1 cellular context compared by ENCODE assay signal in genomic region chr10:71229726-71230655, GRCh38.
TF ChIP-seq lines count a peak whose summit lies in the region.

No MANE protein-coding gene starts in this region.

TF ChIP-seq in HepG2, 621 proteins besides CTCF, POLR2A, EP300 and RAD21:
- peak; percentile 27; the same call in 1 of the 2 replicates for TF ChIP-seq HNF4A (CRISPR knock-in tag; IDR thresholded peaks at IDR 0.05)
- TF ChIP-seq POLR2G (IDR thresholded peaks at IDR 0.05; ENCODE audit: low read depth, low read length): no peak
- peak; percentile 57; the same call in 1 of the 2 replicates for TF ChIP-seq ESRRA (CRISPR knock-in tag; IDR thresholded peaks at IDR 0.05; ENCODE audit: low read depth)
- no peak for TF ChIP-seq ZNF343 (CRISPR knock-in tag; IDR thresholded peaks at IDR 0.05)
- TF ChIP-seq PATZ1 (CRISPR knock-in tag; IDR thresholded peaks at IDR 0.05): peak; percentile 60
TF ChIP-seq in HepG2: peak in this region for 3.
